8 cellular contexts compared by ENCODE assay signal in the genomic region with DNA sequence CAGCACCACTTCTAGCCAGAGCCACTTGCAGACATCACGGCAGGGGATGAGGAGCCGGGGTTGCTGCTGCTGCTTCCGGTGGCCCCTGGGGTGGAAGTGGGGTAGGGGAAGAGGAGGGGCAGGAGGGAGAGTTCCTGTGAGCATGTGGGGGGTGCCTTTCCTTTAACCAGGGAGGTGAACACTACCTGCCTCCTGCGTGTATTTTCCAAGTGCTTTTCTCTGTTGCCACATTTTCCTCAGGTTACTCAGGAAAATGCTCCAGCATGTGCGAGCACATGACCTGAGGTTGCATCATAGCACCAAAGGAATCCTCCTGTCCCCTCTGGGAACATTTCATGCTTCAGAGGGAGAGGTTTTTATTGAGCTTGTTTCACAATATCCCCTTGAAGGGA. TPM values are rescaled to one million over a fixed set of nuclear protein-coding genes. Genes with fewer than 3 reads are reported as not detected.
DNase-seq lines count a peak whose midpoint lies in the region; ATAC-seq and TF ChIP-seq lines count a peak whose summit lies in the region.

No MANE protein-coding gene starts in this region.

- H3K27me3 Mint-ChIP-seq in CD14-positive monocyte (ENCODE audit: low read depth in 3 of 3): peaks cover 0 to 2% (median 0%) of the 10 kb centered on the region in 3 donors

- H3K9me3 Mint-ChIP-seq in CD14-positive monocyte: peaks cover 0 to 2% (median 0%) of the 10 kb centered on the region in 7 donors

- intact Hi-C loops in CD14-positive monocyte (cut with micrococcal nuclease): no loop called here

- H3K36me3 Mint-ChIP-seq in CD14-positive monocyte: peaks cover 62 to 69% of the 10 kb centered on the region in 2 donors

- no peak overlapping the region for H3K4me3 ChIP-seq in kidney epithelial cell (ENCODE audit: low read depth, low read length)

- peak overlapping the region; percentile 30 to 88 (median 74) for H3K27ac Mint-ChIP-seq in CD14-positive monocyte

- H3K4me1 Mint-ChIP-seq in CD14-positive monocyte: peaks cover 35% of the 10 kb centered on the region

- DNase-seq in CD14-positive monocyte (ENCODE audit: low spot score) (no peak), SKM-1 (lab: John Stamatoyannopoulos, UW; ENCODE audit: unreplicated experiment) (peak; percentile 72), amniotic epithelial cell (ENCODE audit: low read depth) (peak; percentile 77), kidney epithelial cell (ENCODE audit: low read depth) (peak; percentile 67), anterior cingulate cortex (lab: John Stamatoyannopoulos, UW) (no peak), nucleus accumbens (lab: John Stamatoyannopoulos, UW) (no peak)
- DNase-seq in stimulated activated naive CD4-positive, alpha-beta T cell treated with Interleukin-2 at 50 U/mL for 16 hours (lab: John Stamatoyannopoulos, UW): peak; percentile 45

- H3K4me3 Mint-ChIP-seq in CD14-positive monocyte: peak overlapping the region; percentile 61 to 66

- no peaks in the 10 kb centered on the region for H3K36me3 ChIP-seq in kidney epithelial cell (ENCODE audit: control insufficient read depth, insufficient read depth, low read length)

- TF ChIP-seq CTCF in CD14-positive monocyte (IDR thresholded peaks at IDR 0.05) (no peak), kidney epithelial cell (IDR thresholded peaks at IDR 0.05; ENCODE audit: insufficient read depth, low read length, poor library complexity, severe bottlenecking) (no peak)

- ATAC-seq in HG02588 (IDR thresholded peaks at IDR 0.05; ENCODE audit: unreplicated experiment): no peak

- H3K27me3 ChIP-seq in kidney epithelial cell (ENCODE audit: control insufficient read depth, insufficient read depth, low read length): no peaks in the 10 kb centered on the region

RNA-seq across cellular contexts. Expression of a gene that starts 12.2 kb away (rescaled TPM):
- 10 to 100 TPM; 14.6 to 21.5 TPM for polyA plus RNA-seq in CD14-positive monocyte
- 19.8 and 27.8 TPM in 2 replicates for total RNA-seq in kidney epithelial cell

Comparison
In these comparisons a context has a peak if more than half of its experiments do, and no peak if none do; other contexts are left out.
1. DNase-seq: peak in SKM-1 (single experiment), amniotic epithelial cell (single experiment), kidney epithelial cell (single experiment) and stimulated activated naive CD4-positive, alpha-beta T cell treated with Interleukin-2 at 50 U/mL for 16 hours (single experiment); none in CD14-positive monocyte (single experiment), anterior cingulate cortex (0 of 58) and nucleus accumbens (0 of 56).